ENCODE assay signal across 15 cellular contexts in the genomic region with DNA sequence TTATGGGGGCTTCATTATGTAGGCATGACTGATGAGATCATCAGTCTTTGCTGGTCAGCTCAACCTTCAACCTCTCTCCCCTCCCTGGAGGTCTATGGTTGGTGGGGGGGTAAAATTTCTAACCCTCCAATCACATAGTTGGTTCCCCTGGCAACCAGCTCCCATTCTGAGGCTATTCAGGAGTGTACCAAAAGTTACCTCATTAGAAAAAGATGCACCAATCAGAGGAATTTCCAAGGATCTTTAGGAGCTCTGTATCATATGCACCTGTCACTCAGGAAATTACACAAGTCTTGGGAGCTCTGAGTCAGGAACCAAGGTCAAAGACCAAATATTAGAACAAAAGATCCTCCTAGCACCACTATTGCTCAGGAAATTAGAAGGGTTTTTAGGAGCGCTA.
"Had no signal": no experiment of that assay in that cellular context is flagged by ENCODE, and none has a peak within 500 bp of the region (broad histone marks: within the 10 kb centered on the region; RNA-seq: fewer than 3 reads in every experiment).

No MANE protein-coding gene starts in this region.

- H3K4me1 ChIP-seq: right atrium auricular region, tibial nerve had no signal

- H3K27ac Mint-ChIP-seq: activated CD4-positive, alpha-beta memory T cell treated with anti-CD3 and anti-CD28 coated beads for 36 hours; activated naive CD8-positive, alpha-beta T cell treated with anti-CD3 and anti-CD28 coated beads for 36 hours; natural killer cell treated with Interleukin-12 subunit alpha and Interleukin-12 subunit beta and Interleukin-15 and Interleukin-18, amount 100 ng/mL, for 72 hours; stimulated activated naive B cell treated with anti-CD40 and anti-IgM and Interleukin-4, amounts not matched to agents 10 μg/mL and 1 μg/mL and 100 μg/mL, for 72 hours had no signal

- H3K36me3 Mint-ChIP-seq: activated CD4-positive, alpha-beta memory T cell treated with anti-CD3 and anti-CD28 coated beads for 36 hours; activated naive CD8-positive, alpha-beta T cell treated with anti-CD3 and anti-CD28 coated beads for 36 hours; natural killer cell treated with Interleukin-12 subunit alpha and Interleukin-12 subunit beta and Interleukin-15 and Interleukin-18, amount 100 ng/mL, for 72 hours; stimulated activated naive B cell treated with anti-CD40 and anti-IgM and Interleukin-4, amounts not matched to agents 10 μg/mL and 1 μg/mL and 100 μg/mL, for 72 hours had no signal

- H3K36me3 ChIP-seq: right atrium auricular region, tibial nerve had no signal

- ATAC-seq: left colon; natural killer cell treated with Interleukin-12 subunit alpha and Interleukin-12 subunit beta and Interleukin-15 and Interleukin-18, amount 100 ng/mL, for 72 hours; stimulated activated naive B cell treated with anti-CD40 and anti-IgM and Interleukin-4, amounts not matched to agents 10 μg/mL and 1 μg/mL and 100 μg/mL, for 72 hours had no signal

- H3K4me3 ChIP-seq: right atrium auricular region, tibial nerve had no signal

- H3K9me3 ChIP-seq: right atrium auricular region, tibial nerve had no signal

- H3K4me3 Mint-ChIP-seq: activated CD4-positive, alpha-beta memory T cell treated with anti-CD3 and anti-CD28 coated beads for 36 hours; activated naive CD8-positive, alpha-beta T cell treated with anti-CD3 and anti-CD28 coated beads for 36 hours; natural killer cell treated with Interleukin-12 subunit alpha and Interleukin-12 subunit beta and Interleukin-15 and Interleukin-18, amount 100 ng/mL, for 72 hours; stimulated activated naive B cell treated with anti-CD40 and anti-IgM and Interleukin-4, amounts not matched to agents 10 μg/mL and 1 μg/mL and 100 μg/mL, for 72 hours had no signal

- H3K27ac ChIP-seq: right atrium auricular region, tibial nerve had no signal

- DNase-seq: activated CD4-positive, alpha-beta memory T cell treated with anti-CD3 and anti-CD28 coated beads for 36 hours; activated CD4-positive, alpha-beta T cell treated with anti-CD3 and anti-CD28 coated beads for 1 hour; activated gamma-delta T cell treated with Interleukin-2 at 50 U/mL for 16 hours; activated naive CD8-positive, alpha-beta T cell treated with anti-CD3 and anti-CD28 coated beads for 36 hours; activated T-cell treated with anti-CD3 and anti-CD28 coated beads, Interleukin-2, amount 50 U/mL, for 48 hours; anterior cingulate cortex; effector CD4-positive, alpha-beta T cell; hippocampal formation; left colon; nucleus accumbens; stimulated activated naive B cell treated with anti-CD40 and anti-IgM and Interleukin-4, amounts not matched to agents 10 μg/mL and 1 μg/mL and 100 μg/mL, for 72 hours; T1000 had no signal

- H3K27me3 ChIP-seq: right atrium auricular region, tibial nerve had no signal

- H3K9me3 Mint-ChIP-seq: activated CD4-positive, alpha-beta memory T cell treated with anti-CD3 and anti-CD28 coated beads for 36 hours; activated naive CD8-positive, alpha-beta T cell treated with anti-CD3 and anti-CD28 coated beads for 36 hours; natural killer cell treated with Interleukin-12 subunit alpha and Interleukin-12 subunit beta and Interleukin-15 and Interleukin-18, amount 100 ng/mL, for 72 hours; stimulated activated naive B cell treated with anti-CD40 and anti-IgM and Interleukin-4, amounts not matched to agents 10 μg/mL and 1 μg/mL and 100 μg/mL, for 72 hours had no signal

- H3K4me1 Mint-ChIP-seq: activated naive CD8-positive, alpha-beta T cell treated with anti-CD3 and anti-CD28 coated beads for 36 hours; stimulated activated naive B cell treated with anti-CD40 and anti-IgM and Interleukin-4, amounts not matched to agents 10 μg/mL and 1 μg/mL and 100 μg/mL, for 72 hours had no signal

- H3K27me3 Mint-ChIP-seq: activated CD4-positive, alpha-beta memory T cell treated with anti-CD3 and anti-CD28 coated beads for 36 hours; activated naive CD8-positive, alpha-beta T cell treated with anti-CD3 and anti-CD28 coated beads for 36 hours; natural killer cell treated with Interleukin-12 subunit alpha and Interleukin-12 subunit beta and Interleukin-15 and Interleukin-18, amount 100 ng/mL, for 72 hours; stimulated activated naive B cell treated with anti-CD40 and anti-IgM and Interleukin-4, amounts not matched to agents 10 μg/mL and 1 μg/mL and 100 μg/mL, for 72 hours had no signal
